1 cellular context compared by ENCODE assay signal in the genomic region with DNA sequence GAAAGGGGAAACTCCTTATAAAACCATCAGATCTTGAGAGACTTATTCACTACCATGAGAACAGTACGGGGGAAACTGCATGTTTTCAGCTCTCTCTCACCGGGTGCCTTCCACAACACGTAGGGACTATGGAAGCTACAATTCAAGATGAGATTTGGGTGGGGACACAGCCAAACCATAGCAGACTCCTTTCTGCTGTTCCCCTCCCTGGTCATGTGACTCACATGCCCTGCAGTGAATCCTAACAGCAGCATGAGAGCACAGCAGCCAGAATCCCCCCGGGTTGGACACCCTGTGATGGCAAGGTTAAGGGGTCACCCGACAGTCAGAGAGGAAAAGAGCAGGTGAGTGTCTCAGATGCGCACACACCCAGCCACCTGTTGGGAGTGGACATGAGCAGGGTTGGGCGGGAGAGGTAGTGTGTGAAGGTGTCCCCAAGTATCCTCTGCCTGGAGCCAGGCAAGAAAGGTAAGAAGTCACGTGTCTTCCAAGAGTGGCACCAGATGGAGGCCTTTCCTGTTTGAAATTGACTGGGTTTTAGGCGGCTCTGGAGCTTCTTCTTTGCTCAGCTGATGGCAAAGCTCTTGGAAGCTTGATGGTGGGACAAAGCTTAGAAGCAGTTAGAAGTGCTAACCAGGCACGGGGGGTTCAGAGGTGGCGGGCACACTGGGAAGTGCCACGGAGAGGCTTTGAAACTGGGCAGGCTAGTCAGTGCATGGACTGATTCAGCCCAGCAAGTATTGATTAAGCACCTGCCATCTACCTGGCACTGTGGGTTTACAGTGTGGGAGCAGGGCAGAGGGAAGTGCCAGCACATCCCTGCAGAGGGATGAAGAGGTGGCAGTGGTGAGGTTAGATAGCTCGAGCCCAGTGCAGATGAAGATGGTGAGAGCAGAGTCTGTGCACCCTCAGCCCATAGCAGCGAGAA.
TF ChIP-seq lines count a peak whose summit lies in the region.

No MANE protein-coding gene starts in this region.

TF ChIP-seq in H1, 55 proteins besides CTCF, POLR2A, EP300 and RAD21 (continued from another document):
- TF ChIP-seq KDM1A (IDR thresholded peaks at IDR 0.05; ENCODE audit: borderline replicate concordance, low read length): no peak
- TF ChIP-seq RFX5 (IDR thresholded peaks at IDR 0.05; ENCODE audit: borderline replicate concordance, low read depth, low read length): no peak
- TF ChIP-seq HDAC6 (IDR thresholded peaks at IDR 0.05; ENCODE audit: low read depth, low read length): no peak
- no peak for TF ChIP-seq GABPA (IDR thresholded peaks at IDR 0.05; ENCODE audit: borderline replicate concordance, insufficient read depth, low read length)
- TF ChIP-seq BRCA1 (IDR thresholded peaks at IDR 0.05; ENCODE audit: low read depth, low read length): no peak
